Comparison of ENCODE assay signal across 8 cellular contexts in the genomic region with DNA sequence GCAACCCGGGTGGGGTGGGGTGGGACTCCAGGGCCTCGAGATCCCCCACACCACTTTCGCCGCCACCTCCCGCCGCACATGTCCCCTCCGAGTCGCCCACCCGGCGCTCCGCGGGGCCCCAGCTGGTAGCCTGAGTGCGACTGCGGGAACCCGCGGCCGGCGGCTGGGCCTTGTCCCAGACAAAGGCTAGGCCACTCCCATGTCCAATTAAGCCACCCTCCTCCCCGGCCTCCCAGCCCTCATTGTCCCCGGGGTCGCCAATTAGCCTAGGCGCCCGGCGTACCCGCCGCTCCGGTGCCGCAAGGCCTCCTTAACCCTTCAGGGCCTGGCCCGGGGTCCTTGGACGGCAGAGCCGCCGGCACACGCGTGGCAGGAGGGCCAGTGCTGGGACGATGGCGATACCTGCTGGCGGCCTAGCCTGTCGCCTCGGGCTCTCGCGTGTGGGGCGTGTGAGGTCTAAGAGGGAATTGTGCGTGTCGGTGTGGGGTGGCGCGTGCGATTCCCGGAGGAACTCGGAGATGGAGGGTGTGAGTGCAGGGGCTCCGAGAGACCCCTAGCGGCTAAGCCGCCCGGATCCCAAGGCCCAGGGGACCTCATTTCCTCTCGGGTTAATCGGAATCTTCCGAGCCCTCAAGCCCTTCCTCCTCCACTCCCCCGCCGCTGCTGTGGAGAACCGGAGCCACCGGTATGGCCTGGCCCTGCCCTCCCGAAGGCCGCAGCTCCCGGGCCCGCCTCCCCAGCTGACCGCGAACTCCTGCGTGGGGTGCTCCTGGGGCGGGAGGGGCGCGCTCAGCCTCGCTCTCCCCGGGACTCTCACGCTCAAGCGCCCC. TPM values are rescaled to one million over a fixed set of nuclear protein-coding genes. Genes with fewer than 3 reads are reported as not detected.
DNase-seq lines count a peak whose midpoint lies in the region; ATAC-seq and TF ChIP-seq lines count a peak whose summit lies in the region.

No MANE protein-coding gene starts in this region.

- H3K9me3 Mint-ChIP-seq in H9, result no peaks in the 10 kb centered on the region; a peak in 1 of 5 replicates

- peak in 1 of 2 donors; percentile 15 for TF ChIP-seq POLR2A in tibial nerve (IDR thresholded peaks at IDR 0.05)

- H3K79me1 ChIP-seq in H9 (ENCODE audit: insufficient read depth, low read depth, low read length, poor library complexity, severe bottlenecking) (no peaks in the 10 kb centered on the region), mesendoderm (ENCODE audit: low read length) (no peaks in the 10 kb centered on the region)

- H3K27me3 ChIP-seq in H9 (ENCODE audit: insufficient read depth, low read length) (peaks cover 60% of the 10 kb centered on the region), mesendoderm (ENCODE audit: insufficient read depth, low read length, poor library complexity) (peaks cover 39% of the 10 kb centered on the region), tibial nerve (peaks cover 0 to 18% of the 10 kb centered on the region in 2 donors)

- H3K4me3 ChIP-seq in mesendoderm (ENCODE audit: low read length), result peak overlapping the region; percentile 47
- peak overlapping the region; percentile 41 to 85 (median 71) for H3K4me3 ChIP-seq in tibial nerve

- H3K9ac ChIP-seq in H9 (ENCODE audit: extremely low read depth, insufficient read length, low read length) (no peak overlapping the region), mesendoderm (ENCODE audit: low read length) (peak overlapping the region; percentile 76)

- H3K4ac ChIP-seq in H9 (ENCODE audit: low read depth, low read length) (no peak overlapping the region), mesendoderm (ENCODE audit: low read depth, low read length) (no peak overlapping the region)

- H3K27ac ChIP-seq in H9 (ENCODE audit: insufficient read length, low read depth, low read length), result no peak overlapping the region
- peak overlapping the region; percentile 26 for H3K27ac ChIP-seq in mesendoderm (ENCODE audit: low read depth, low read length)
- H3K27ac ChIP-seq in tibial nerve, result peak overlapping the region; percentile 70 to 95 (median 92)

- no peak overlapping the region for H2AFZ ChIP-seq in H9 (ENCODE audit: low read length)

- H3K4me1 ChIP-seq in H9 (ENCODE audit: insufficient read depth, low read length) (peaks cover 2% of the 10 kb centered on the region; the same call in 1 of the 2 replicates), mesendoderm (ENCODE audit: control insufficient read depth, low read depth, low read length) (peaks cover 7% of the 10 kb centered on the region), tibial nerve (peaks cover 0 to 75% (median 25%) of the 10 kb centered on the region in 4 donors)

- peaks cover 87% of the 10 kb centered on the region for H3K27me3 Mint-ChIP-seq in H9 (ENCODE audit: low read depth)

- H4K8ac ChIP-seq in H9 (replicated peaks; ENCODE audit: insufficient read length, low read depth, low read length), result no peak overlapping the region
- peak overlapping the region; percentile 87 for H4K8ac ChIP-seq in mesendoderm (ENCODE audit: low read depth, low read length)

- H3K79me2 ChIP-seq in H9 (ENCODE audit: insufficient read depth, low read length), result no peaks in the 10 kb centered on the region
- H3K79me2 ChIP-seq in mesendoderm (ENCODE audit: control insufficient read depth, insufficient read depth, low read length), result no peaks in the 10 kb centered on the region

- H3K23ac ChIP-seq in H9 (ENCODE audit: insufficient read length, low read depth, low read length) (no peak overlapping the region), mesendoderm (ENCODE audit: low read length) (no peak overlapping the region)

- H4K5ac ChIP-seq in H9 (ENCODE audit: insufficient read length, low read depth, low read length) (no peak overlapping the region), mesendoderm (ENCODE audit: low read length) (no peak overlapping the region)

- H3K9me3 ChIP-seq in H9 (ENCODE audit: control insufficient read depth, low read depth, low read length), result no peaks in the 10 kb centered on the region
- H3K9me3 ChIP-seq in tibial nerve, result no peaks in the 10 kb centered on the region

- H2AK5ac ChIP-seq in H9 (ENCODE audit: insufficient read length, low read length), result no peak overlapping the region
- H2AK5ac ChIP-seq in mesendoderm (ENCODE audit: low read length), result no peak overlapping the region

- H2BK12ac ChIP-seq in H9 (ENCODE audit: insufficient read length, low read depth, low read length), result no peak overlapping the region

- H3K56ac ChIP-seq in H9 (ENCODE audit: insufficient read length, low read depth, low read length) (no peak overlapping the region), mesendoderm (ENCODE audit: low read length) (peak overlapping the region; percentile 93)

- no peak overlapping the region for H4K91ac ChIP-seq in H9 (ENCODE audit: insufficient read length, low read depth, low read length)

- H3K4me3 Mint-ChIP-seq in H9, result peak overlapping the region; percentile 69 to 82

- peak; percentile 29 for ATAC-seq in SK-N-SH treated with all-trans-retinoic acid at 6 μM for 48 hours
- no peak for ATAC-seq in GM19395 (IDR thresholded peaks at IDR 0.05; ENCODE audit: unreplicated experiment)

- H3K36me3 Mint-ChIP-seq in H9 (ENCODE audit: insufficient read depth in 1 of 3, low read depth in 3 of 3), result no peaks in the 10 kb centered on the region; a peak in 1 of 7 replicates

- no peak overlapping the region for H3K14ac ChIP-seq in H9 (ENCODE audit: insufficient read depth, low read length)

- DNase-seq in D341Med (ENCODE audit: low spot score), result peak; percentile 79
- DNase-seq in H9, result peak; percentile 85
- peak; percentile 87 for DNase-seq in ecto neural progenitor cell (ENCODE audit: low spot score)
- DNase-seq in mesendoderm, result peak; percentile 80
- no peak for DNase-seq in tibial nerve (ENCODE audit: low spot score in 2 of 2)
- DNase-seq in GDM1 (lab: John Stamatoyannopoulos, UW), result no peak

- no peak overlapping the region for H2BK120ac ChIP-seq in H9 (ENCODE audit: low read depth, low read length, poor library complexity, severe bottlenecking)
- H2BK120ac ChIP-seq in mesendoderm (ENCODE audit: low read depth, low read length), result no peak overlapping the region

- H3K4me2 ChIP-seq in H9 (ENCODE audit: insufficient read depth, insufficient read length, low read length) (peak overlapping the region; percentile 55), mesendoderm (ENCODE audit: low read length) (peak overlapping the region; percentile 97)

- H3K27ac Mint-ChIP-seq in H9, result no peak overlapping the region

- no peak overlapping the region for H2BK5ac ChIP-seq in H9 (ENCODE audit: insufficient read length, low read length)
- no peak overlapping the region for H2BK5ac ChIP-seq in mesendoderm (ENCODE audit: low read length)

- H3K4me1 Mint-ChIP-seq in H9, result peaks cover 19 to 23% of the 10 kb centered on the region in 2 experiments

- TF ChIP-seq EP300 in tibial nerve (IDR thresholded peaks at IDR 0.05), result peak in 1 of 2 donors; percentile 5

- peaks cover 16% of the 10 kb centered on the region for H3K23me2 ChIP-seq in H9 (ENCODE audit: insufficient read length, low read depth, low read length, poor library complexity, severe bottlenecking)

- H3K18ac ChIP-seq in H9 (ENCODE audit: insufficient read length, low read depth, low read length), result no peak overlapping the region
- peak overlapping the region; percentile 33 for H3K18ac ChIP-seq in mesendoderm (ENCODE audit: low read length)

- H3T11ph ChIP-seq in H9 (ENCODE audit: low read length), result no peak overlapping the region

- no peak overlapping the region for H2BK15ac ChIP-seq in H9 (ENCODE audit: low read depth, low read length)
- no peak overlapping the region for H2BK15ac ChIP-seq in mesendoderm (replicated peaks; ENCODE audit: low read depth)

- H2BK20ac ChIP-seq in H9 (ENCODE audit: low read depth, low read length, poor library complexity, severe bottlenecking), result no peak overlapping the region

- no peaks in the 10 kb centered on the region for H4K20me1 ChIP-seq in H9 (ENCODE audit: control insufficient read depth, insufficient read depth, insufficient read length)

- H3K36me3 ChIP-seq in mesendoderm (ENCODE audit: control insufficient read depth, insufficient read depth, low read length), result no peaks in the 10 kb centered on the region
- peaks cover 0 to 12% (median 0%) of the 10 kb centered on the region in 3 donors for H3K36me3 ChIP-seq in tibial nerve

- TF ChIP-seq CTCF in H9 (conservative IDR thresholded peaks at IDR 0.05) (peak; percentile 49; the same call in 2 of the 3 replicates), tibial nerve (IDR thresholded peaks at IDR 0.05) (no peak)

- no CpG with 5 or more reads among the region's 74 CpGs for WGBS in H9 (ENCODE audit: extremely low coverage, insufficient read length, low lambda C conversion rate)
- no CpG with 5 or more reads among the region's 74 CpGs for WGBS in mesendoderm (ENCODE audit: extremely low coverage, insufficient coverage, low lambda C conversion rate)
- WGBS in tibial nerve, 2 donors, result 1 to 5% methylated on average over 24 to 47 of the region's 74 CpGs

TF ChIP-seq in SK-N-SH treated with all-trans-retinoic acid at 6 μM for 48 hours, 23 proteins besides CTCF, POLR2A, EP300 and RAD21 (continues in another document):
- TF ChIP-seq CSDC2 (CRISPR knock-in tag; IDR thresholded peaks at IDR 0.05), result peak; percentile 78
- TF ChIP-seq ARNTL (CRISPR knock-in tag; IDR thresholded peaks at IDR 0.05; ENCODE audit: borderline replicate concordance, low read depth), result no peak
- TF ChIP-seq GLIS3 (CRISPR knock-in tag; IDR thresholded peaks at IDR 0.05), result peak; percentile 53; the same call in 1 of the 2 replicates
- TF ChIP-seq BACH2 (CRISPR knock-in tag; IDR thresholded peaks at IDR 0.05; ENCODE audit: borderline replicate concordance), result no peak

RNA-seq across cellular contexts. Expression of a gene that starts 11.7 kb away (rescaled TPM):
- not detected in 2 replicates for total RNA-seq in H9 (2021)
- 0.01 TPM for polyA plus RNA-seq in mesendoderm (2013, experiment 1 of 2)
- 0.01 TPM for polyA plus RNA-seq in mesendoderm (2013, experiment 2 of 2)
- 10 to 100 TPM; 23.2 to 42.0 (median 26.5) TPM for total RNA-seq in tibial nerve

RNA-seq across cellular contexts. Expression of a gene that starts 40.9 kb away (rescaled TPM):
- total RNA-seq in H9 (2021) (not detected in 2 replicates), tibial nerve (not detected)
- polyA plus RNA-seq in mesendoderm (2013, experiment 1 of 2), result 0.06 TPM
- polyA plus RNA-seq in mesendoderm (2013, experiment 2 of 2), result 0.13 TPM

Comparison
In these comparisons a context has a peak if more than half of its experiments do, and no peak if none do; other contexts are left out.
1. DNase-seq: peak in D341Med (single experiment), H9 (single experiment), ecto neural progenitor cell (single experiment) and mesendoderm (single experiment); none in tibial nerve (0 of 2) and GDM1 (single experiment).
2. RNA of a gene that starts 11.7 kb away (total RNA-seq): 23.2 to 42.0 TPM in tibial nerve; not detected in H9; every median in the first group is over 10 times any median in the second.